1 cellular context compared by ENCODE assay signal in genomic region chr13:100662470-100663211, GRCh38.
TF ChIP-seq lines count a peak whose summit lies in the region.

No MANE protein-coding gene starts in this region.

TF ChIP-seq in HepG2, 621 proteins besides CTCF, POLR2A, EP300 and RAD21 (continued from another document and continues in another):
- TF ChIP-seq, protein P1, sequence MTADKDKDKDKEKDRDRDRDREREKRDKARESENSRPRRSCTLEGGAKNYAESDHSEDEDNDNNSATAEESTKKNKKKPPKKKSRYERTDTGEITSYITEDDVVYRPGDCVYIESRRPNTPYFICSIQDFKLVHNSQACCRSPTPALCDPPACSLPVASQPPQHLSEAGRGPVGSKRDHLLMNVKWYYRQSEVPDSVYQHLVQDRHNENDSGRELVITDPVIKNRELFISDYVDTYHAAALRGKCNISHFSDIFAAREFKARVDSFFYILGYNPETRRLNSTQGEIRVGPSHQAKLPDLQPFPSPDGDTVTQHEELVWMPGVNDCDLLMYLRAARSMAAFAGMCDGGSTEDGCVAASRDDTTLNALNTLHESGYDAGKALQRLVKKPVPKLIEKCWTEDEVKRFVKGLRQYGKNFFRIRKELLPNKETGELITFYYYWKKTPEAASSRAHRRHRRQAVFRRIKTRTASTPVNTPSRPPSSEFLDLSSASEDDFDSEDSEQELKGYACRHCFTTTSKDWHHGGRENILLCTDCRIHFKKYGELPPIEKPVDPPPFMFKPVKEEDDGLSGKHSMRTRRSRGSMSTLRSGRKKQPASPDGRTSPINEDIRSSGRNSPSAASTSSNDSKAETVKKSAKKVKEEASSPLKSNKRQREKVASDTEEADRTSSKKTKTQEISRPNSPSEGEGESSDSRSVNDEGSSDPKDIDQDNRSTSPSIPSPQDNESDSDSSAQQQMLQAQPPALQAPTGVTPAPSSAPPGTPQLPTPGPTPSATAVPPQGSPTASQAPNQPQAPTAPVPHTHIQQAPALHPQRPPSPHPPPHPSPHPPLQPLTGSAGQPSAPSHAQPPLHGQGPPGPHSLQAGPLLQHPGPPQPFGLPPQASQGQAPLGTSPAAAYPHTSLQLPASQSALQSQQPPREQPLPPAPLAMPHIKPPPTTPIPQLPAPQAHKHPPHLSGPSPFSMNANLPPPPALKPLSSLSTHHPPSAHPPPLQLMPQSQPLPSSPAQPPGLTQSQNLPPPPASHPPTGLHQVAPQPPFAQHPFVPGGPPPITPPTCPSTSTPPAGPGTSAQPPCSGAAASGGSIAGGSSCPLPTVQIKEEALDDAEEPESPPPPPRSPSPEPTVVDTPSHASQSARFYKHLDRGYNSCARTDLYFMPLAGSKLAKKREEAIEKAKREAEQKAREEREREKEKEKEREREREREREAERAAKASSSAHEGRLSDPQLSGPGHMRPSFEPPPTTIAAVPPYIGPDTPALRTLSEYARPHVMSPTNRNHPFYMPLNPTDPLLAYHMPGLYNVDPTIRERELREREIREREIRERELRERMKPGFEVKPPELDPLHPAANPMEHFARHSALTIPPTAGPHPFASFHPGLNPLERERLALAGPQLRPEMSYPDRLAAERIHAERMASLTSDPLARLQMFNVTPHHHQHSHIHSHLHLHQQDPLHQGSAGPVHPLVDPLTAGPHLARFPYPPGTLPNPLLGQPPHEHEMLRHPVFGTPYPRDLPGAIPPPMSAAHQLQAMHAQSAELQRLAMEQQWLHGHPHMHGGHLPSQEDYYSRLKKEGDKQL (CRISPR knock-in tag; IDR thresholded peaks at IDR 0.05; ENCODE audit: low read depth), result no peak
- TF ChIP-seq, protein P2, sequence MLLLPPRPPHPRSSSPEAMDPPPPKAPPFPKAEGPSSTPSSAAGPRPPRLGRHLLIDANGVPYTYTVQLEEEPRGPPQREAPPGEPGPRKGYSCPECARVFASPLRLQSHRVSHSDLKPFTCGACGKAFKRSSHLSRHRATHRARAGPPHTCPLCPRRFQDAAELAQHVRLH (CRISPR knock-in tag; IDR thresholded peaks at IDR 0.05; ENCODE audit: borderline replicate concordance, low read depth), result no peak
- TF ChIP-seq, protein P3, sequence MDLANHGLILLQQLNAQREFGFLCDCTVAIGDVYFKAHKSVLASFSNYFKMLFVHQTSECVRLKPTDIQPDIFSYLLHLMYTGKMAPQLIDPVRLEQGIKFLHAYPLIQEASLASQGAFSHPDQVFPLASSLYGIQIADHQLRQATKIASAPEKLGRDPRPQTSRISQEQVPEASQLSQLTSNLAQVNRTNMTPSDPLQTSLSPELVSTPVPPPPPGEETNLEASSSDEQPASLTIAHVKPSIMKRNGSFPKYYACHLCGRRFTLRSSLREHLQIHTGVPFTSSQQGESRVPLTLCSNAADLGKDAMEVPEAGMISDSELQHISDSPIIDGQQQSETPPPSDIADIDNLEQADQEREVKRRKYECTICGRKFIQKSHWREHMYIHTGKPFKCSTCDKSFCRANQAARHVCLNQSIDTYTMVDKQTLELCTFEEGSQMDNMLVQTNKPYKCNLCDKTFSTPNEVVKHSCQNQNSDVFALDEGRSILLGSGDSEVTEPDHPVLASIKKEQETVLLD (CRISPR knock-in tag; IDR thresholded peaks at IDR 0.05; ENCODE audit: low read depth), result no peak
- no peak for TF ChIP-seq PCBP1 (IDR thresholded peaks at IDR 0.05; ENCODE audit: borderline replicate concordance, low read depth, low read length)
- no peak for TF ChIP-seq ZNF552 (CRISPR knock-in tag; IDR thresholded peaks at IDR 0.05; ENCODE audit: borderline replicate concordance)
- no peak for TF ChIP-seq ZNF383 (CRISPR knock-in tag; IDR thresholded peaks at IDR 0.05; ENCODE audit: borderline replicate concordance)
- no peak for TF ChIP-seq RBFOX2 (IDR thresholded peaks at IDR 0.05; ENCODE audit: low read depth, low read length)
- TF ChIP-seq PAXIP1 (CRISPR knock-in tag; conservative IDR thresholded peaks at IDR 0.05), result peak; percentile 35; the same call in 1 of the 2 replicates
- no peak for TF ChIP-seq SAP130 (CRISPR knock-in tag; IDR thresholded peaks at IDR 0.05; ENCODE audit: low read depth)
- no peak for TF ChIP-seq THAP9 (CRISPR knock-in tag; IDR thresholded peaks at IDR 0.05; ENCODE audit: borderline replicate concordance)
- no peak for TF ChIP-seq TOE1 (CRISPR knock-in tag; IDR thresholded peaks at IDR 0.05)
- TF ChIP-seq, protein P4, sequence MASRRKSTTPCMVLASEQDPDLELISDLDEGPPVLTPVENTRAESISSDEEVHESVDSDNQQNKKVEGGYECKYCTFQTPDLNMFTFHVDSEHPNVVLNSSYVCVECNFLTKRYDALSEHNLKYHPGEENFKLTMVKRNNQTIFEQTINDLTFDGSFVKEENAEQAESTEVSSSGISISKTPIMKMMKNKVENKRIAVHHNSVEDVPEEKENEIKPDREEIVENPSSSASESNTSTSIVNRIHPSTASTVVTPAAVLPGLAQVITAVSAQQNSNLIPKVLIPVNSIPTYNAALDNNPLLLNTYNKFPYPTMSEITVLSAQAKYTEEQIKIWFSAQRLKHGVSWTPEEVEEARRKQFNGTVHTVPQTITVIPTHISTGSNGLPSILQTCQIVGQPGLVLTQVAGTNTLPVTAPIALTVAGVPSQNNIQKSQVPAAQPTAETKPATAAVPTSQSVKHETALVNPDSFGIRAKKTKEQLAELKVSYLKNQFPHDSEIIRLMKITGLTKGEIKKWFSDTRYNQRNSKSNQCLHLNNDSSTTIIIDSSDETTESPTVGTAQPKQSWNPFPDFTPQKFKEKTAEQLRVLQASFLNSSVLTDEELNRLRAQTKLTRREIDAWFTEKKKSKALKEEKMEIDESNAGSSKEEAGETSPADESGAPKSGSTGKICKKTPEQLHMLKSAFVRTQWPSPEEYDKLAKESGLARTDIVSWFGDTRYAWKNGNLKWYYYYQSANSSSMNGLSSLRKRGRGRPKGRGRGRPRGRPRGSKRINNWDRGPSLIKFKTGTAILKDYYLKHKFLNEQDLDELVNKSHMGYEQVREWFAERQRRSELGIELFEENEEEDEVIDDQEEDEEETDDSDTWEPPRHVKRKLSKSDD (CRISPR knock-in tag; IDR thresholded peaks at IDR 0.05; ENCODE audit: low read depth), result 0 out of 2 replicates have a peak, but pooled peaks have one; percentile 25
- no peak for TF ChIP-seq ZBTB39 (CRISPR knock-in tag; IDR thresholded peaks at IDR 0.05)
- no peak for TF ChIP-seq REPIN1 (CRISPR knock-in tag; IDR thresholded peaks at IDR 0.05; ENCODE audit: borderline replicate concordance, low read depth)
- no peak for TF ChIP-seq BHLHE40 (IDR thresholded peaks at IDR 0.05; ENCODE audit: low read length)
- TF ChIP-seq HNF4A (CRISPR knock-in tag; IDR thresholded peaks at IDR 0.05), result peak; percentile 64
- no peak for TF ChIP-seq ZFP90 (CRISPR knock-in tag; IDR thresholded peaks at IDR 0.05; ENCODE audit: borderline replicate concordance)
- TF ChIP-seq ZNF569 (CRISPR knock-in tag; IDR thresholded peaks at IDR 0.05; ENCODE audit: borderline replicate concordance), result no peak
- TF ChIP-seq DR1 (CRISPR knock-in tag; IDR thresholded peaks at IDR 0.05), result no peak
- TF ChIP-seq PCBP2 (optimal IDR thresholded peaks at IDR 0.05; ENCODE audit: low read depth, low read length, poor library complexity, severe bottlenecking), result no peak
- TF ChIP-seq NR2F6 (IDR thresholded peaks at IDR 0.05), result no peak
- TF ChIP-seq NR2F6 (CRISPR knock-in tag; IDR thresholded peaks at IDR 0.05), result no peak
- TF ChIP-seq NR2F1 (CRISPR knock-in tag; IDR thresholded peaks at IDR 0.05), result no peak
- no peak for TF ChIP-seq ZNF660 (CRISPR knock-in tag; IDR thresholded peaks at IDR 0.05; ENCODE audit: borderline replicate concordance, low read depth)
- no peak for TF ChIP-seq WIZ (CRISPR knock-in tag; IDR thresholded peaks at IDR 0.05)
- no peak for TF ChIP-seq ZGPAT (CRISPR knock-in tag; IDR thresholded peaks at IDR 0.05)
- no peak for TF ChIP-seq POLR2AphosphoS5 (IDR thresholded peaks at IDR 0.05; ENCODE audit: low read depth, low read length)
- no peak for TF ChIP-seq ZNF709 (CRISPR knock-in tag; IDR thresholded peaks at IDR 0.05)
- TF ChIP-seq, protein P5, sequence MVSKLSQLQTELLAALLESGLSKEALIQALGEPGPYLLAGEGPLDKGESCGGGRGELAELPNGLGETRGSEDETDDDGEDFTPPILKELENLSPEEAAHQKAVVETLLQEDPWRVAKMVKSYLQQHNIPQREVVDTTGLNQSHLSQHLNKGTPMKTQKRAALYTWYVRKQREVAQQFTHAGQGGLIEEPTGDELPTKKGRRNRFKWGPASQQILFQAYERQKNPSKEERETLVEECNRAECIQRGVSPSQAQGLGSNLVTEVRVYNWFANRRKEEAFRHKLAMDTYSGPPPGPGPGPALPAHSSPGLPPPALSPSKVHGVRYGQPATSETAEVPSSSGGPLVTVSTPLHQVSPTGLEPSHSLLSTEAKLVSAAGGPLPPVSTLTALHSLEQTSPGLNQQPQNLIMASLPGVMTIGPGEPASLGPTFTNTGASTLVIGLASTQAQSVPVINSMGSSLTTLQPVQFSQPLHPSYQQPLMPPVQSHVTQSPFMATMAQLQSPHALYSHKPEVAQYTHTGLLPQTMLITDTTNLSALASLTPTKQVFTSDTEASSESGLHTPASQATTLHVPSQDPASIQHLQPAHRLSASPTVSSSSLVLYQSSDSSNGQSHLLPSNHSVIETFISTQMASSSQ (IDR thresholded peaks at IDR 0.05; ENCODE audit: low read depth), result no peak
- TF ChIP-seq, protein P5 (CRISPR knock-in tag; IDR thresholded peaks at IDR 0.05; ENCODE audit: borderline replicate concordance), result no peak
